26 cellular contexts compared by ENCODE assay signal in genomic region chr3:122594025-122594424, GRCh38. TPM values are rescaled to one million over a fixed set of nuclear protein-coding genes. Genes with fewer than 3 reads are reported as not detected.
"Had no signal": no experiment of that assay in that cellular context is flagged by ENCODE, and none has a peak within 500 bp of the region (broad histone marks: within the 10 kb centered on the region; RNA-seq: fewer than 3 reads in every experiment).

No MANE protein-coding gene starts in this region.

- H3K4me3 Mint-ChIP-seq: IgD-negative memory B cell had no signal

- H3K27ac ChIP-seq: RWPE1 had no signal

- H3K9me2 ChIP-seq: SK-N-SH had no signal

- H3K4me2 ChIP-seq: SK-N-SH had no signal

- H3K27me3 Mint-ChIP-seq: IgD-negative memory B cell had no signal

- H3K9ac ChIP-seq: SK-N-SH had no signal

- H3K9me3 ChIP-seq: SK-N-SH had no signal

- ATAC-seq: Panc1 had no signal

- DNase-seq: KBM-7, MV-4-11, NCI-H1048, NCI-H1105, NCI-H1417, NCI-H1436 treated with DMSO at 0.1 percent for 48 hours, NCI-H1694, NCI-H187 treated with DMSO at 0.1 percent for 48 hours, NCI-H2029 treated with DMSO at 0.1 percent for 48 hours, NCI-H2171, NCI-H226, NCI-H446, NCI-H510A, NCI-H524 treated with DMSO at 0.1 percent for 48 hours, NCI-H69, NCI-H774, SHP77, SK-N-SH, SW 1271 had no signal

RNA-seq across cellular contexts. Expression of gene PARP15, which starts 16.6 kb away (rescaled TPM):
- total RNA-seq: HT-29, LHCN-M2, MCF 10A, SK-MEL-5 had no signal
- polyA plus RNA-seq: SK-N-SH had no signal
